27 cellular contexts compared by ENCODE assay signal in genomic region chr1:44624268-44624901, GRCh38. TPM values are rescaled to one million over a fixed set of nuclear protein-coding genes. Genes with fewer than 3 reads are reported as not detected.
"Had no signal": no experiment of that assay in that cellular context is flagged by ENCODE, and none has a peak within 500 bp of the region (broad histone marks: within the 10 kb centered on the region; RNA-seq: fewer than 3 reads in every experiment).

No MANE protein-coding gene starts in this region.

- H3K36me3 Mint-ChIP-seq: mesothelial cell of epicardium; naive B cell; natural killer cell treated with Interleukin-12 subunit alpha and Interleukin-12 subunit beta and Interleukin-15 and Interleukin-18, amount 100 ng/mL, for 72 hours; stimulated activated naive B cell treated with anti-CD40 and anti-IgM and Interleukin-4, amounts not matched to agents 10 μg/mL and 1 μg/mL and 100 μg/mL, for 72 hours had no signal

- H3K4me1 ChIP-seq: heart left ventricle, left lung, prostate gland, suprapubic skin had no signal

- H3K36me3 ChIP-seq: esophagus muscularis mucosa, gastroesophageal sphincter, heart left ventricle, left lung, prostate gland, suprapubic skin had no signal

- H3K9me3 ChIP-seq: esophagus muscularis mucosa, gastroesophageal sphincter, heart left ventricle, left lung, mucosa of descending colon, prostate gland, suprapubic skin had no signal

- H3K4me3 ChIP-seq: coronary artery, esophagus muscularis mucosa, gastroesophageal sphincter, heart left ventricle, hepatocyte, left lung, mucosa of descending colon, prostate gland, skin epidermis, suprapubic skin had no signal

- H3K27ac ChIP-seq: coronary artery, esophagus muscularis mucosa, foreskin keratinocyte, gastroesophageal sphincter, heart left ventricle, hepatocyte, left lung, prostate gland, skin epidermis, suprapubic skin had no signal

- H3K9me3 Mint-ChIP-seq: mesothelial cell of epicardium; naive B cell; natural killer cell treated with Interleukin-12 subunit alpha and Interleukin-12 subunit beta and Interleukin-15 and Interleukin-18, amount 100 ng/mL, for 72 hours; neural crest cell; stimulated activated naive B cell treated with anti-CD40 and anti-IgM and Interleukin-4, amounts not matched to agents 10 μg/mL and 1 μg/mL and 100 μg/mL, for 72 hours; stimulated activated naive CD8-positive, alpha-beta T cell treated with anti-CD3 and anti-CD28 coated beads, Interleukin-15, Interleukin-2, amounts not matched to agents 100 ng/mL and 50 ng/mL, for 24 hours had no signal

- DNase-seq: dermis blood vessel endothelial cell; effector memory CD4-positive, alpha-beta T cell; foreskin keratinocyte; heart left ventricle; kidney; left lung; mesenchymal stem cell; mucosa of descending colon; naive B cell; right cardiac atrium; stimulated activated CD4-positive, alpha-beta T cell treated with anti-CD3 and anti-CD28 coated beads, Interleukin-15, amount 100 ng/mL, for 24 hours; stimulated activated CD4-positive, alpha-beta T cell treated with anti-CD3 and anti-CD28 coated beads, Interleukin-2, amount 100 ng/mL, for 48 hours; stimulated activated naive B cell treated with anti-CD40 and anti-IgM and Interleukin-4, amounts not matched to agents 10 μg/mL and 1 μg/mL and 100 μg/mL, for 72 hours; trophoblast cell had no signal

- H3K27me3 Mint-ChIP-seq: naive B cell; natural killer cell treated with Interleukin-12 subunit alpha and Interleukin-12 subunit beta and Interleukin-15 and Interleukin-18, amount 100 ng/mL, for 72 hours; stimulated activated naive B cell treated with anti-CD40 and anti-IgM and Interleukin-4, amounts not matched to agents 10 μg/mL and 1 μg/mL and 100 μg/mL, for 72 hours; stimulated activated naive CD8-positive, alpha-beta T cell treated with anti-CD3 and anti-CD28 coated beads, Interleukin-15, Interleukin-2, amounts not matched to agents 100 ng/mL and 50 ng/mL, for 24 hours had no signal

- ATAC-seq: foreskin keratinocyte; gastroesophageal sphincter; heart left ventricle; left lung; mucosa of descending colon; natural killer cell treated with Interleukin-12 subunit alpha and Interleukin-12 subunit beta and Interleukin-15 and Interleukin-18, amount 100 ng/mL, for 72 hours; right cardiac atrium; stimulated activated naive B cell treated with anti-CD40 and anti-IgM and Interleukin-4, amounts not matched to agents 10 μg/mL and 1 μg/mL and 100 μg/mL, for 72 hours had no signal

- H3K27me3 ChIP-seq: esophagus muscularis mucosa, foreskin keratinocyte, gastroesophageal sphincter, heart left ventricle, hepatocyte, left lung, suprapubic skin had no signal

- H3K4me1 Mint-ChIP-seq: naive B cell; stimulated activated naive B cell treated with anti-CD40 and anti-IgM and Interleukin-4, amounts not matched to agents 10 μg/mL and 1 μg/mL and 100 μg/mL, for 72 hours had no signal

- H3K27ac Mint-ChIP-seq: mesothelial cell of epicardium; natural killer cell treated with Interleukin-12 subunit alpha and Interleukin-12 subunit beta and Interleukin-15 and Interleukin-18, amount 100 ng/mL, for 72 hours; stimulated activated naive B cell treated with anti-CD40 and anti-IgM and Interleukin-4, amounts not matched to agents 10 μg/mL and 1 μg/mL and 100 μg/mL, for 72 hours; stimulated activated naive CD8-positive, alpha-beta T cell treated with anti-CD3 and anti-CD28 coated beads, Interleukin-15, Interleukin-2, amounts not matched to agents 100 ng/mL and 50 ng/mL, for 24 hours had no signal

- H3K4me3 Mint-ChIP-seq: mesothelial cell of epicardium; natural killer cell treated with Interleukin-12 subunit alpha and Interleukin-12 subunit beta and Interleukin-15 and Interleukin-18, amount 100 ng/mL, for 72 hours; neural crest cell; stimulated activated naive B cell treated with anti-CD40 and anti-IgM and Interleukin-4, amounts not matched to agents 10 μg/mL and 1 μg/mL and 100 μg/mL, for 72 hours; stimulated activated naive CD8-positive, alpha-beta T cell treated with anti-CD3 and anti-CD28 coated beads, Interleukin-15, Interleukin-2, amounts not matched to agents 100 ng/mL and 50 ng/mL, for 24 hours had no signal

RNA-seq across cellular contexts. Expression of gene ARMH1, which starts 50.1 kb away (rescaled TPM):
- total RNA-seq: dermis blood vessel endothelial cell, endothelial cell of umbilical vein, epithelial cell of proximal tubule had no signal
